11 cellular contexts compared by ENCODE assay signal in the genomic region with DNA sequence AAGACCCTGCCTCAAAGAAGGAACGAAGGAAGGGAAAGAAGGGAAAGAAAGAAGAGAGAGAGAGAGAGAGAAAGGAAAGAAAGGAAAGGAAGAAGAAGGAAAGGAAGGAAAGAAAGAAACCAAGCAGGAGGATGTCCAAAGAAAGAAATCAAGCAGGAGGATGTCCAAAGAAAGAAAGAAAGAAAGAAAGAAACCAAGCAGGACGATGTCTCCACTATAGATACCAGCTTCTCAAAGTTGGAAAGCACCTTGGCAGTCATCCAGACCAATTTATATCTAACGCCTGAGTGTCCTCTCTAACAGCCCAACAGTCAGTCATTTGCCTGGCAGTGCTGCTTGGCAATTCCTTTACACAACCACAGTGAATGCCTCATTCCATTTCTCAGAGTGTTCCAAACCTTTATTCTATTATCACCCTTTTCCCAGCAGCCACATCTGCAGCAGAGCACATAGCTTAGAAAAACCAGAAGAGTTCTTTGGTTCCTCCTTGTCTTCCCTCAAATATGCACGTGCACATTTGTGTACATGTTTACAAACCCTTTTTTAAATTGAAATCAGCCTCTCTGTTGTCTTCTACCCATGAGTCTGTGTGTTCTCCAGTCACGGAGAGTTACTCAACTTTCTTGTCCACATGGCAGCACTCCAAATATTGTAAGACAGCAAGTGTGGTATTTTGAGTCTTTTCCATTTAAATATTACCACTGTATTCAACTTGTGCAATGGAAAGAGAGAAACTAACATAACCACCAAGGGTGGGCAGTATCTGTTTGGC.
DNase-seq lines count a peak whose midpoint lies in the region; ATAC-seq and TF ChIP-seq lines count a peak whose summit lies in the region.
"Had no signal": no experiment of that assay in that cellular context is flagged by ENCODE, and none has a peak within 500 bp of the region (broad histone marks: within the 10 kb centered on the region; RNA-seq: fewer than 3 reads in every experiment).

No MANE protein-coding gene starts in this region.

- no peaks in the 10 kb centered on the region for H3K36me3 ChIP-seq in mucosa of descending colon (ENCODE audit: low read depth)
- H3K36me3 ChIP-seq: thoracic aorta had no signal

- no peaks in the 10 kb centered on the region for H3K36me3 Mint-ChIP-seq in chondrocyte (ENCODE audit: low read depth)

- peak; percentile 12 for DNase-seq in COR-L47 (lab: John Stamatoyannopoulos, UW)
- DNase-seq in Kasumi-1 (lab: John Stamatoyannopoulos, UW) = peak; percentile 70 to 75
- DNase-seq in chondrocyte (ENCODE audit: low spot score) = no peak
- peak in 1 of 3 donors; percentile 60 for DNase-seq in mucosa of descending colon
- DNase-seq in activated effector memory CD4-positive, alpha-beta T cell treated with Interleukin-2 at 50 U/mL for 16 hours = no peak
- DNase-seq in SKM-1 treated with dmso at 0.1 percent for 144 hours (lab: John Stamatoyannopoulos, UW; ENCODE audit: unreplicated experiment) = no peak
- DNase-seq: activated naive CD4-positive, alpha-beta T cell treated with anti-CD3 and anti-CD28 coated beads, Interleukin-2, amount 50 U/mL, for 16 hours had no signal

- ATAC-seq in mucosa of descending colon (peak; percentile 64), GM19324 (IDR thresholded peaks at IDR 0.05; ENCODE audit: low FRiP score, unreplicated experiment) (no peak), HG03196 (IDR thresholded peaks at IDR 0.05; ENCODE audit: unreplicated experiment) (no peak)

- H3K27me3 Mint-ChIP-seq in chondrocyte (ENCODE audit: low read depth) = peaks cover 3% of the 10 kb centered on the region

- intact Hi-C loops in mucosa of descending colon (cut with DNase I, micrococcal nuclease) = no loop called here

- H3K27ac Mint-ChIP-seq in chondrocyte (ENCODE audit: unreplicated experiment) = peak overlapping the region; percentile 24
- H3K27ac Mint-ChIP-seq: T-helper 1 cell treated with Interleukin-12 subunit alpha and Interleukin-12 subunit beta and Interleukin-4 antibody, amounts not matched to agents 30 μg/mL and 1 μg/mL, for 36 hours had no signal

- TF ChIP-seq CTCF in chondrocyte (IDR thresholded peaks at IDR 0.05) (no peak), mucosa of descending colon (IDR thresholded peaks at IDR 0.05) (no peak)

- H3K4me3 Mint-ChIP-seq in chondrocyte (ENCODE audit: unreplicated experiment) = no peak overlapping the region
- H3K4me3 Mint-ChIP-seq: T-helper 1 cell treated with Interleukin-12 subunit alpha and Interleukin-12 subunit beta and Interleukin-4 antibody, amounts not matched to agents 30 μg/mL and 1 μg/mL, for 36 hours had no signal

- H3K9me3 Mint-ChIP-seq in chondrocyte (ENCODE audit: low read depth) = no peaks in the 10 kb centered on the region
- H3K9me3 Mint-ChIP-seq: T-helper 1 cell treated with Interleukin-12 subunit alpha and Interleukin-12 subunit beta and Interleukin-4 antibody, amounts not matched to agents 30 μg/mL and 1 μg/mL, for 36 hours had no signal

- no peak overlapping the region for H3K4me3 ChIP-seq in mucosa of descending colon
- H3K4me3 ChIP-seq: thoracic aorta had no signal

- peaks cover 6% of the 10 kb centered on the region for H3K4me1 ChIP-seq in mucosa of descending colon (ENCODE audit: low read depth)

- peaks cover 10% of the 10 kb centered on the region for H3K4me1 Mint-ChIP-seq in chondrocyte (ENCODE audit: low read depth)

- H3K9me3 ChIP-seq in mucosa of descending colon = no peaks in the 10 kb centered on the region
- H3K9me3 ChIP-seq: thoracic aorta had no signal

Comparison
In these comparisons a context has a peak if more than half of its experiments do, and no peak if none do; other contexts are left out.
1. DNase-seq: peak in COR-L47 (single experiment) and Kasumi-1 (2 of 2); none in chondrocyte (single experiment), activated effector memory CD4-positive, alpha-beta T cell treated with Interleukin-2 at 50 U/mL for 16 hours (single experiment) and SKM-1 treated with dmso at 0.1 percent for 144 hours (single experiment).